Comparison of ENCODE assay signal across 20 cellular contexts in the genomic region with DNA sequence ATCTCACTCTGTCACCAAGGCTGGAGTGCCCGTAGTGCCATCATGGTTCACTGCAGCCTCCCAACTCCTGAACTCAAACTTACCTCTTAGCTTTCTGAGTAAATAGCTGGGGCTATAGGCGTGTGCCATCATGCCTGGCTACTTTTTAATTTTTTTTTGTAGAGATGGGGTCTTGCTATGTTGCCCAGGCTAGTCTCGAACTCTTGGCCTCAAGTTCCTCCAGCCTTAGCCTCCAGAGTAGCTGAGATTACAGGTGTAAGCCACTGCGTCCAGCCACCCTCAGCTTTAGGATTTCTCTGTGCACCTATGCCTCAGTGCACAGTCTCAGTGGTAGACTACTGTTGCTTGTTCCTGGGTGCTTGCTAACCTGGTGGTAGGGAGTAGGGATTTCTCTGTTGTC. TPM values are rescaled to one million over a fixed set of nuclear protein-coding genes. Genes with fewer than 3 reads are reported as not detected.
DNase-seq lines count a peak whose midpoint lies in the region; ATAC-seq, FAIRE-seq and TF ChIP-seq lines count a peak whose summit lies in the region.
"Had no signal": no experiment of that assay in that cellular context is flagged by ENCODE, and none has a peak within 500 bp of the region (broad histone marks: within the 10 kb centered on the region; RNA-seq: fewer than 3 reads in every experiment).

No MANE protein-coding gene starts in this region.

- H2BK120ac ChIP-seq in H1 (replicated peaks; ENCODE audit: low read depth, low read length), result no peak overlapping the region

- H3K9me3 Mint-ChIP-seq in activated naive CD4-positive, alpha-beta T cell treated with anti-CD3 and anti-CD28 coated beads, Interleukin-2, amount 50 U/mL, for 24 hours, result no peaks in the 10 kb centered on the region
- no peaks in the 10 kb centered on the region for H3K9me3 Mint-ChIP-seq in WTC11
- H3K9me3 Mint-ChIP-seq: mesothelial cell of epicardium had no signal

- TF ChIP-seq CTCF in WTC11 (IDR thresholded peaks at IDR 0.05) (no peak), H1 (IDR thresholded peaks at IDR 0.05; ENCODE audit: control extremely low read depth in 1 of 3, insufficient read depth in 1 of 3, low read depth in 1 of 3, low read length in 3 of 3) (no peak), testis (IDR thresholded peaks at IDR 0.05) (no peak)

- ATAC-seq in WTC11, result no peak
- no peak for ATAC-seq in HG02588 (IDR thresholded peaks at IDR 0.05; ENCODE audit: unreplicated experiment)
- no peak for ATAC-seq in SK-N-SH treated with all-trans-retinoic acid at 6 μM for 48 hours
- ATAC-seq: PC-3, right cardiac atrium had no signal

- H4K91ac ChIP-seq in H1 (replicated peaks; ENCODE audit: insufficient read length, low read length), result no peak overlapping the region

- TF ChIP-seq EP300 in H1 (IDR thresholded peaks at IDR 0.05; ENCODE audit: borderline replicate concordance in 1 of 2, low read depth in 2 of 2, low read length in 2 of 2), result no peak

- peaks cover 12% of the 10 kb centered on the region for H3K79me1 ChIP-seq in H1 (ENCODE audit: low read depth, low read length)

- POLR2A ChIA-PET in WTC11 (lab: Charles Lee), result interaction anchor here (0.6 kb wide), 1 partner anchor 29 kb away, joined by 4 read pairs; no protein-coding TSS in a partner anchor
- POLR2A ChIA-PET in H1 (lab: Charles Lee; ENCODE audit: partially characterized antibody), result interaction anchor here (1.1 to 2.6 kb wide), 3 partner anchors 20 to 41 kb away, joined by 3 to 11 read pairs (median 9); a partner anchor contains a TSS

- no peak overlapping the region for H3K4ac ChIP-seq in H1 (replicated peaks; ENCODE audit: insufficient read length, low read depth, low read length)

- no peaks in the 10 kb centered on the region for H3K27me3 Mint-ChIP-seq in activated naive CD4-positive, alpha-beta T cell treated with anti-CD3 and anti-CD28 coated beads, Interleukin-2, amount 50 U/mL, for 24 hours
- peaks cover 4% of the 10 kb centered on the region; the same call in 1 of the 2 replicates for H3K27me3 Mint-ChIP-seq in WTC11 (ENCODE audit: low read depth)

- DNase-seq in activated naive CD4-positive, alpha-beta T cell treated with anti-CD3 and anti-CD28 coated beads, Interleukin-2, amount 50 U/mL, for 16 hours, result no peak
- DNase-seq in WTC11 (ENCODE audit: low spot score), result no peak
- no peak for DNase-seq in H1 (ENCODE audit: low read depth in 1 of 2, low spot score in 2 of 2)
- DNase-seq in testis, result no peak
- no peak for DNase-seq in HUDEP-2 (lab: John Stamatoyannopoulos, UW; ENCODE audit: unreplicated experiment in 76 of 76)
- DNase-seq: amniotic stem cell, GDM1, hypothalamus, NCI-H2029 treated with DMSO at 0.1 percent for 48 hours, NCI-H526 treated with DMSO at 0.1 percent for 48 hours, PC-3, right cardiac atrium had no signal

- no peak overlapping the region for H3K9ac ChIP-seq in H1 (replicated peaks in 1 of 4; ENCODE audit: extremely low read depth in 1 of 4, low read depth in 3 of 4, low read length in 3 of 4)

- H3K27ac ChIP-seq in H1 (ENCODE audit: low read depth, low read length) (no peak overlapping the region), testis (peak overlapping the region; percentile 44 to 57)
- H3K27ac ChIP-seq: neutrophil had no signal

- no peak for TF ChIP-seq RAD21 in H1 (IDR thresholded peaks at IDR 0.05 in 1 of 2, conservative IDR thresholded peaks at IDR 0.05 in 1 of 2; ENCODE audit: low read depth in 2 of 2, low read length in 2 of 2)

- no peak overlapping the region for H4K5ac ChIP-seq in H1 (ENCODE audit: insufficient read length, low read depth, low read length)

- no peak overlapping the region for H3K14ac ChIP-seq in H1 (ENCODE audit: insufficient read length)

- H2BK5ac ChIP-seq in H1 (ENCODE audit: low read depth, low read length), result no peak overlapping the region

- H3K36me3 Mint-ChIP-seq in activated naive CD4-positive, alpha-beta T cell treated with anti-CD3 and anti-CD28 coated beads, Interleukin-2, amount 50 U/mL, for 24 hours, result peaks cover 14% of the 10 kb centered on the region
- peaks cover 12% of the 10 kb centered on the region for H3K36me3 Mint-ChIP-seq in WTC11

- CTCF ChIA-PET in WTC11 (lab: Charles Lee) (interaction anchor here (0.6 kb wide), 1 partner anchor 17 kb away, joined by 3 read pairs; no protein-coding TSS in a partner anchor), H1 (lab: Charles Lee; ENCODE audit: partially characterized antibody) (interaction anchor here (1.1 to 8.5 kb wide), 4 partner anchors 9 to 169 kb away, joined by 4 to 63 read pairs (median 8); no protein-coding TSS in a partner anchor)

- WGBS in H1 (ENCODE audit: extremely low coverage in 1 of 2, insufficient coverage in 1 of 2, insufficient read length in 1 of 2, insufficient replicate concordance in 2 of 2, low coverage in 1 of 2, low lambda C conversion rate in 2 of 2, missing lambda C conversion rate in 1 of 2), 2 experiments, result 90% methylated on average over 4 of the region's 4 CpGs; no CpG with 5 or more reads in 1 of the 2 experiments
- 95 to 100% methylated on average over 4 of the region's 4 CpGs for WGBS in testis, 2 donors

- H3K79me2 ChIP-seq in H1 (ENCODE audit: control insufficient read depth in 1 of 2, insufficient read depth in 2 of 2, low read length in 2 of 2), result peaks cover 0 to 30% of the 10 kb centered on the region in 2 experiments; a peak in 3 of 4 replicates

- peak overlapping the region; percentile 17 for H3K27ac Mint-ChIP-seq in activated naive CD4-positive, alpha-beta T cell treated with anti-CD3 and anti-CD28 coated beads, Interleukin-2, amount 50 U/mL, for 24 hours
- H3K27ac Mint-ChIP-seq in WTC11, result no peak overlapping the region

- no peaks in the 10 kb centered on the region for H4K20me1 ChIP-seq in H1 (replicated peaks in 1 of 2; ENCODE audit: control insufficient read depth in 1 of 2, insufficient read depth in 2 of 2, low read length in 2 of 2)

- intact Hi-C loops in testis (cut with DNase I; ENCODE audit: low total_unique reads), result no loop called here

- no peak overlapping the region for H3K4me2 ChIP-seq in H1 (ENCODE audit: insufficient read depth in 1 of 2, low read depth in 2 of 2, low read length in 2 of 2)

- no peak overlapping the region for H3K56ac ChIP-seq in H1 (replicated peaks; ENCODE audit: insufficient read length, low read depth, low read length)

- H2BK15ac ChIP-seq in H1 (ENCODE audit: low read length), result no peak overlapping the region

- no peak overlapping the region for H3K18ac ChIP-seq in H1 (ENCODE audit: extremely low read depth, low read length)

- H3K4me3 ChIP-seq in H1 (ENCODE audit: extremely low read depth in 1 of 4, insufficient read depth in 2 of 4, low read depth in 3 of 4, low read length in 4 of 4), result no peak overlapping the region
- no peak overlapping the region for H3K4me3 ChIP-seq in testis

- no peak overlapping the region for H3K23ac ChIP-seq in H1 (ENCODE audit: insufficient read length)

- H2BK12ac ChIP-seq in H1 (ENCODE audit: low read depth, low read length), result peak overlapping the region; percentile 39; the same call in 1 of the 2 replicates

- H3K27me3 ChIP-seq in H1 (replicated peaks in 1 of 4; ENCODE audit: control insufficient read depth in 3 of 4, extremely low read depth in 1 of 4, insufficient read depth in 3 of 4, low read length in 3 of 4) (peaks cover 0 to 4% (median under 1%) of the 10 kb centered on the region in 4 experiments; a peak in 3 of 7 replicates), testis (no peaks in the 10 kb centered on the region)
- H3K27me3 ChIP-seq: neutrophil had no signal

- H3K36me3 ChIP-seq in H1 (ENCODE audit: control insufficient read depth in 2 of 4, insufficient read depth in 4 of 4, low read length in 3 of 4) (peaks cover 0 to 2% (median 0%) of the 10 kb centered on the region in 4 experiments; a peak in 2 of 8 replicates), testis (ENCODE audit: low read depth, missing control alignments) (no peaks in the 10 kb centered on the region)
- H3K36me3 ChIP-seq: neutrophil had no signal

- FAIRE-seq in H1 (lab: Jason Lieb, UNC), result no peak
- FAIRE-seq: H54, HTR-8/SVneo had no signal

- peaks cover 6% of the 10 kb centered on the region; the same call in 1 of the 2 replicates for H3K23me2 ChIP-seq in H1 (ENCODE audit: low read depth, low read length)

- peaks cover 84% of the 10 kb centered on the region for H3K4me1 Mint-ChIP-seq in activated naive CD4-positive, alpha-beta T cell treated with anti-CD3 and anti-CD28 coated beads, Interleukin-2, amount 50 U/mL, for 24 hours
- H3K4me1 Mint-ChIP-seq in WTC11, result peaks cover 31% of the 10 kb centered on the region

- H3K9me3 ChIP-seq in H1 (ENCODE audit: insufficient read depth in 2 of 2, low read depth in 1 of 2, low read length in 1 of 2) (no peaks in the 10 kb centered on the region), testis (no peaks in the 10 kb centered on the region)
- H3K9me3 ChIP-seq: neutrophil had no signal

- H3K4me1 ChIP-seq in H1 (replicated peaks in 1 of 4; ENCODE audit: control insufficient read depth in 3 of 4, insufficient read depth in 4 of 4, low read length in 3 of 4) (peaks cover 0 to 3% (median 2%) of the 10 kb centered on the region in 4 experiments; a peak in 4 of 7 replicates), testis (peaks cover 49% of the 10 kb centered on the region)

- H2AFZ ChIP-seq in H1 (ENCODE audit: low read length), result no peak overlapping the region

- H4K8ac ChIP-seq in H1 (ENCODE audit: extremely low read depth, insufficient read depth, low read length), result no peak overlapping the region

- TF ChIP-seq POLR2A in H1 (IDR thresholded peaks at IDR 0.05; ENCODE audit: control extremely low read depth in 1 of 2, low read depth in 2 of 2, low read length in 2 of 2) (no peak), testis (IDR thresholded peaks at IDR 0.05) (no peak)

- no peak overlapping the region; the same call in 1 of the 2 replicates for H2AK5ac ChIP-seq in H1 (ENCODE audit: low read depth, low read length)

- H3K4me3 Mint-ChIP-seq in activated naive CD4-positive, alpha-beta T cell treated with anti-CD3 and anti-CD28 coated beads, Interleukin-2, amount 50 U/mL, for 24 hours, result peak overlapping the region; percentile 27
- no peak overlapping the region for H3K4me3 Mint-ChIP-seq in WTC11
- H3K4me3 Mint-ChIP-seq: mesothelial cell of epicardium had no signal

- no peak overlapping the region for H2BK20ac ChIP-seq in H1 (ENCODE audit: low read length)

RNA-seq across cellular contexts. Expression of a gene that starts 5.5 kb away (rescaled TPM):
- total RNA-seq in WTC11 (2021), result 27.4 TPM in 3 replicates
- total RNA-seq in H1 (2021; fragmentation: NEBNext Ultra II Directional; extraction: Animal tissue kit (Norgen Biotek cat#: 25700)), result 29.2 and 37.8 TPM in 2 replicates
- polyA plus RNA-seq in H1 (2011; rRNA removed), result 28.0 and 34.7 TPM in 2 replicates
- polyA plus RNA-seq in H1 (2011; cell fraction: cytosol; rRNA removed), result 17.7 TPM
- polyA plus RNA-seq in H1 (2011; cell fraction: nucleus; rRNA removed), result 73.9 TPM
- polyA plus RNA-seq in H1 (2012, experiment 1 of 2), result 11.9 to 18.2 TPM (median 14.7 TPM) in 4 replicates
- 6.2 TPM for polyA plus RNA-seq in H1 (2012, experiment 2 of 2)
- 26.6 TPM for polyA plus RNA-seq in H1 (2013, experiment 1 of 2)
- 28.4 TPM for polyA plus RNA-seq in H1 (2013, experiment 2 of 2)
- 49.7 and 81.3 TPM in 2 replicates for polyA minus RNA-seq in H1 (2011; rRNA and poly(A)+ RNA removed)
- polyA minus RNA-seq in H1 (2011; cell fraction: cytosol; rRNA and poly(A)+ RNA removed), result 12.5 TPM
- 25.6 TPM for polyA minus RNA-seq in H1 (2011; cell fraction: nucleus; rRNA and poly(A)+ RNA removed)
- total RNA-seq in testis, result 10 to 100 TPM; 42.2 to 48.6 TPM
- polyA plus RNA-seq in testis (ENCODE audit: insufficient read depth, low read depth, low replicate concordance), result 28.6 TPM

RNA-seq across cellular contexts. Expression of a gene that starts 24.6 kb away (rescaled TPM):
- 9.4 to 10.2 TPM (median 9.8 TPM) in 3 replicates for total RNA-seq in WTC11 (2021)
- 10.0 and 11.2 TPM in 2 replicates for total RNA-seq in H1 (2021; fragmentation: NEBNext Ultra II Directional; extraction: Animal tissue kit (Norgen Biotek cat#: 25700))
- polyA plus RNA-seq in H1 (2011; rRNA removed), result 12.0 and 13.6 TPM in 2 replicates
- 7.9 TPM for polyA plus RNA-seq in H1 (2011; cell fraction: cytosol; rRNA removed)
- 13.4 TPM for polyA plus RNA-seq in H1 (2011; cell fraction: nucleus; rRNA removed)
- 4.9 to 9.3 TPM (median 7.3 TPM) in 4 replicates for polyA plus RNA-seq in H1 (2012, experiment 1 of 2)
- 11.3 TPM for polyA plus RNA-seq in H1 (2012, experiment 2 of 2)
- 7.8 TPM for polyA plus RNA-seq in H1 (2013, experiment 1 of 2)
- 8.7 TPM for polyA plus RNA-seq in H1 (2013, experiment 2 of 2)
- polyA minus RNA-seq in H1 (2011; rRNA and poly(A)+ RNA removed), result 9.2 and 9.6 TPM in 2 replicates
- polyA minus RNA-seq in H1 (2011; cell fraction: cytosol; rRNA and poly(A)+ RNA removed), result 5.4 TPM
- polyA minus RNA-seq in H1 (2011; cell fraction: nucleus; rRNA and poly(A)+ RNA removed), result 6.3 TPM
- total RNA-seq in testis, result 10 to 100 TPM; 37.2 to 44.7 TPM
- 27.3 TPM for polyA plus RNA-seq in testis (ENCODE audit: insufficient read depth, low read depth, low replicate concordance)

RNA-seq across cellular contexts. Expression of a gene that starts 33.9 kb away (rescaled TPM):
- total RNA-seq in WTC11 (2021) (48.5 to 55.0 TPM (median 49.8 TPM) in 3 replicates), testis (10 to 100 TPM; 12.8 to 14.6 TPM)
- 45.8 and 50.3 TPM in 2 replicates for total RNA-seq in H1 (2021; fragmentation: NEBNext Ultra II Directional; extraction: Animal tissue kit (Norgen Biotek cat#: 25700))
- polyA plus RNA-seq in H1 (2011; rRNA removed) (35.1 and 52.8 TPM in 2 replicates), testis (ENCODE audit: insufficient read depth, low read depth, low replicate concordance) (30.6 TPM)
- polyA plus RNA-seq in H1 (2011; cell fraction: cytosol; rRNA removed), result 35.5 TPM
- polyA plus RNA-seq in H1 (2011; cell fraction: nucleus; rRNA removed), result 118 TPM
- 31.5 to 37.1 TPM (median 35.1 TPM) in 4 replicates for polyA plus RNA-seq in H1 (2012, experiment 1 of 2)
- polyA plus RNA-seq in H1 (2012, experiment 2 of 2), result 24.8 TPM
- polyA plus RNA-seq in H1 (2013, experiment 1 of 2), result 27.5 TPM
- 25.4 TPM for polyA plus RNA-seq in H1 (2013, experiment 2 of 2)
- polyA minus RNA-seq in H1 (2011; rRNA and poly(A)+ RNA removed), result 47.5 and 54.4 TPM in 2 replicates
- polyA minus RNA-seq in H1 (2011; cell fraction: cytosol; rRNA and poly(A)+ RNA removed), result 41.2 TPM
- 62.7 TPM for polyA minus RNA-seq in H1 (2011; cell fraction: nucleus; rRNA and poly(A)+ RNA removed)
- total RNA-seq: SK-MEL-5 had no signal

RNA-seq across cellular contexts. Expression of a gene that starts 41.0 kb away (rescaled TPM):
- total RNA-seq in WTC11 (2021) (20.5 to 22.6 TPM (median 20.7 TPM) in 3 replicates), testis (10 to 100 TPM; 24.3 to 25.8 TPM)
- 16.4 and 21.3 TPM in 2 replicates for total RNA-seq in H1 (2021; fragmentation: NEBNext Ultra II Directional; extraction: Animal tissue kit (Norgen Biotek cat#: 25700))
- polyA plus RNA-seq in H1 (2011; rRNA removed) (7.3 and 7.6 TPM in 2 replicates), testis (ENCODE audit: insufficient read depth, low read depth, low replicate concordance) (14.7 TPM)
- polyA plus RNA-seq in H1 (2011; cell fraction: cytosol; rRNA removed), result 12.4 TPM
- polyA plus RNA-seq in H1 (2011; cell fraction: nucleus; rRNA removed), result 15.3 TPM
- polyA plus RNA-seq in H1 (2012, experiment 1 of 2), result 9.3 to 16.0 TPM (median 12.7 TPM) in 4 replicates
- polyA plus RNA-seq in H1 (2012, experiment 2 of 2), result 3.8 TPM
- 10.4 TPM for polyA plus RNA-seq in H1 (2013, experiment 1 of 2)
- 9.0 TPM for polyA plus RNA-seq in H1 (2013, experiment 2 of 2)
- 10.2 and 11.4 TPM in 2 replicates for polyA minus RNA-seq in H1 (2011; rRNA and poly(A)+ RNA removed)
- 6.2 TPM for polyA minus RNA-seq in H1 (2011; cell fraction: cytosol; rRNA and poly(A)+ RNA removed)
- polyA minus RNA-seq in H1 (2011; cell fraction: nucleus; rRNA and poly(A)+ RNA removed), result 18.8 TPM

RNA-seq across cellular contexts. Expression of a gene that starts 41.0 kb away (rescaled TPM):
- total RNA-seq in WTC11 (2021) (50.3 to 59.3 TPM (median 52.5 TPM) in 3 replicates), testis (100 to 1,000 TPM in 1 of 2 donors, 10 to 100 TPM in 1; 99.3 to 111 TPM)
- total RNA-seq in H1 (2021; fragmentation: NEBNext Ultra II Directional; extraction: Animal tissue kit (Norgen Biotek cat#: 25700)), result 48.2 and 48.7 TPM in 2 replicates
- polyA plus RNA-seq in H1 (2011; rRNA removed) (49.3 and 67.4 TPM in 2 replicates), testis (ENCODE audit: insufficient read depth, low read depth, low replicate concordance) (47.9 TPM)
- polyA plus RNA-seq in H1 (2011; cell fraction: cytosol; rRNA removed), result 70.2 TPM
- 200 TPM for polyA plus RNA-seq in H1 (2011; cell fraction: nucleus; rRNA removed)
- 48.4 to 57.0 TPM (median 53.5 TPM) in 4 replicates for polyA plus RNA-seq in H1 (2012, experiment 1 of 2)
- 53.6 TPM for polyA plus RNA-seq in H1 (2012, experiment 2 of 2)
- polyA plus RNA-seq in H1 (2013, experiment 1 of 2), result 37.0 TPM
- 33.0 TPM for polyA plus RNA-seq in H1 (2013, experiment 2 of 2)
- 65.7 and 68.2 TPM in 2 replicates for polyA minus RNA-seq in H1 (2011; rRNA and poly(A)+ RNA removed)
- polyA minus RNA-seq in H1 (2011; cell fraction: cytosol; rRNA and poly(A)+ RNA removed), result 44.0 TPM
- polyA minus RNA-seq in H1 (2011; cell fraction: nucleus; rRNA and poly(A)+ RNA removed), result 57.0 TPM
